24 cellular contexts compared by ENCODE assay signal in genomic region chr12:111995782-111996480, GRCh38. TPM values are rescaled to one million over a fixed set of nuclear protein-coding genes. Genes with fewer than 3 reads are reported as not detected.
A peak's percentile ranks its signal among the peaks of the same experiment; 100 is the strongest.
DNase-seq lines count a peak whose midpoint lies in the region; ATAC-seq lines count a peak whose summit lies in the region.
"Had no signal": no experiment of that assay in that cellular context is flagged by ENCODE, and none has a peak within 500 bp of the region (broad histone marks: within the 10 kb centered on the region; RNA-seq: fewer than 3 reads in every experiment).

No MANE protein-coding gene starts in this region.

- intact Hi-C loops in CD4-positive, alpha-beta memory T cell (cut with micrococcal nuclease): no loop called here

- no peaks in the 10 kb centered on the region for H3K9me3 ChIP-seq in CD4-positive, alpha-beta memory T cell (ENCODE audit: control insufficient read depth in 1 of 2, low read length in 2 of 2)
- H3K9me3 ChIP-seq: gastroesophageal sphincter, left ventricle myocardium inferior had no signal

- POLR2A ChIA-PET in CD4-positive, alpha-beta memory T cell (lab: Charles Lee; ENCODE audit: partially characterized antibody): interaction anchor here (1.1 to 9.3 kb wide), 5 partner anchors 10 to 130 kb away, joined by 4 to 344 read pairs (median 9); partner anchors contain the start of genes ERP29, TMEM116 and TRAFD1

- no peaks in the 10 kb centered on the region for H3K36me3 ChIP-seq in CD4-positive, alpha-beta memory T cell (ENCODE audit: insufficient read depth, low read length)

- no peak for ATAC-seq in activated T-cell treated with anti-CD3 and anti-CD28 coated beads, Interleukin-2, amount 50 U/mL, for 72 hours (replicated peaks in 1 of 2)
- no peak for ATAC-seq in central memory CD8-positive, alpha-beta T cell (replicated peaks; ENCODE audit: extremely low read depth, poor library complexity, severe bottlenecking)
- no peak for ATAC-seq in GM19452 (IDR thresholded peaks at IDR 0.05; ENCODE audit: unreplicated experiment)
- ATAC-seq: gastroesophageal sphincter, HCT116 had no signal

- no peak for DNase-seq in activated T-cell treated with anti-CD3 and anti-CD28 coated beads, Interleukin-2, amount 50 U/mL, for 24 hours
- DNase-seq in activated T-cell treated with anti-CD3 and anti-CD28 coated beads, Interleukin-2, amount 50 U/mL, for 72 hours: no peak
- DNase-seq in CD4-positive, alpha-beta memory T cell: no peak
- DNase-seq in MV-4-11 (lab: John Stamatoyannopoulos, UW) (peak; percentile 55), hypothalamus (lab: John Stamatoyannopoulos, UW) (no peak), HPDE6-E6E7 (ENCODE audit: extremely low spot score) (no peak)
- no peak for DNase-seq in central memory CD8-positive, alpha-beta T cell (ENCODE audit: low spot score in 2 of 2)
- DNase-seq: ACHN; activated CD4-positive, alpha-beta T cell treated with anti-CD3 and anti-CD28 coated beads, Interleukin-2, amount 10 ng/mL, durations not matched to agents 24 days and 14 days; activated CD8-positive, alpha-beta memory T cell treated with anti-CD3 and anti-CD28 coated beads, Interleukin-2, amount 50 U/mL, for 4 hours; amniotic stem cell; endodermal cell; hippocampal formation; IMR-90; left ventricle myocardium inferior; NCI-H1417; NCI-H510A; NK-92 treated with Interleukin-12 subunit alpha and Interleukin-12 subunit beta, amount 100 ng/mL, for 24 hours; SHP77 had no signal

- H3K9me3 Mint-ChIP-seq in activated T-cell treated with anti-CD3 and anti-CD28 coated beads, Interleukin-2, amount 50 U/mL, for 24 hours: no peaks in the 10 kb centered on the region
- H3K9me3 Mint-ChIP-seq in activated T-cell treated with anti-CD3 and anti-CD28 coated beads, Interleukin-2, amount 50 U/mL, for 72 hours: no peaks in the 10 kb centered on the region
- no peaks in the 10 kb centered on the region for H3K9me3 Mint-ChIP-seq in CD4-positive, alpha-beta memory T cell
- H3K9me3 Mint-ChIP-seq in central memory CD8-positive, alpha-beta T cell: no peaks in the 10 kb centered on the region
- H3K9me3 Mint-ChIP-seq: activated CD4-positive, alpha-beta T cell treated with anti-CD3 and anti-CD28 coated beads, Interleukin-2, amount 10 ng/mL, durations not matched to agents 24 days and 14 days; endodermal cell had no signal

- CTCF ChIA-PET in CD4-positive, alpha-beta memory T cell (lab: Charles Lee; ENCODE audit: partially characterized antibody): interaction anchor here (1.3 to 4.0 kb wide), 3 partner anchors 17 to 135 kb away, joined by 3 to 49 read pairs (median 4); partner anchors contain the start of genes ERP29 and TMEM116

- H3K4me3 Mint-ChIP-seq in activated T-cell treated with anti-CD3 and anti-CD28 coated beads, Interleukin-2, amount 50 U/mL, for 24 hours: no peak overlapping the region
- peak overlapping the region in 1 of 2 donors; percentile 95 for H3K4me3 Mint-ChIP-seq in activated T-cell treated with anti-CD3 and anti-CD28 coated beads, Interleukin-2, amount 50 U/mL, for 72 hours
- peak overlapping the region; percentile 6 to 96 (median 79) for H3K4me3 Mint-ChIP-seq in CD4-positive, alpha-beta memory T cell
- peak overlapping the region; percentile 86 for H3K4me3 Mint-ChIP-seq in central memory CD8-positive, alpha-beta T cell
- H3K4me3 Mint-ChIP-seq: endodermal cell had no signal

- H3K27ac Mint-ChIP-seq in activated T-cell treated with anti-CD3 and anti-CD28 coated beads, Interleukin-2, amount 50 U/mL, for 24 hours: peak overlapping the region; percentile 27
- no peak overlapping the region for H3K27ac Mint-ChIP-seq in activated T-cell treated with anti-CD3 and anti-CD28 coated beads, Interleukin-2, amount 50 U/mL, for 72 hours
- H3K27ac Mint-ChIP-seq in CD4-positive, alpha-beta memory T cell: peak overlapping the region; percentile 22 to 88 (median 80)
- H3K27ac Mint-ChIP-seq in central memory CD8-positive, alpha-beta T cell (ENCODE audit: low read depth): peak overlapping the region; percentile 89
- H3K27ac Mint-ChIP-seq: activated CD4-positive, alpha-beta T cell treated with anti-CD3 and anti-CD28 coated beads, Interleukin-2, amount 10 ng/mL, durations not matched to agents 24 days and 14 days; endodermal cell had no signal

- peak overlapping the region; percentile 52 for H3K27ac ChIP-seq in CD4-positive, alpha-beta memory T cell (ENCODE audit: low read depth, low read length)
- H3K27ac ChIP-seq: coronary artery, gastroesophageal sphincter had no signal

- H3K27me3 ChIP-seq in CD4-positive, alpha-beta memory T cell (ENCODE audit: insufficient read depth, low read length): no peaks in the 10 kb centered on the region
- H3K27me3 ChIP-seq: gastroesophageal sphincter had no signal

- no peak overlapping the region for H3K4me3 ChIP-seq in CD4-positive, alpha-beta memory T cell (ENCODE audit: low read length in 2 of 2)
- H3K4me3 ChIP-seq: coronary artery, gastroesophageal sphincter, left ventricle myocardium inferior, smooth muscle cell had no signal

- peaks cover 80% of the 10 kb centered on the region for H3K4me1 Mint-ChIP-seq in activated T-cell treated with anti-CD3 and anti-CD28 coated beads, Interleukin-2, amount 50 U/mL, for 24 hours (ENCODE audit: low read depth)
- H3K4me1 Mint-ChIP-seq in activated T-cell treated with anti-CD3 and anti-CD28 coated beads, Interleukin-2, amount 50 U/mL, for 72 hours (ENCODE audit: low read depth): peaks cover 71% of the 10 kb centered on the region
- peaks cover 53 to 91% (median 72%) of the 10 kb centered on the region in 4 donors for H3K4me1 Mint-ChIP-seq in CD4-positive, alpha-beta memory T cell
- peaks cover 77% of the 10 kb centered on the region for H3K4me1 Mint-ChIP-seq in central memory CD8-positive, alpha-beta T cell
- H3K4me1 Mint-ChIP-seq: endodermal cell had no signal

- H3K27me3 Mint-ChIP-seq in activated T-cell treated with anti-CD3 and anti-CD28 coated beads, Interleukin-2, amount 50 U/mL, for 24 hours: no peaks in the 10 kb centered on the region
- no peaks in the 10 kb centered on the region for H3K27me3 Mint-ChIP-seq in activated T-cell treated with anti-CD3 and anti-CD28 coated beads, Interleukin-2, amount 50 U/mL, for 72 hours (ENCODE audit: low read depth)
- no peaks in the 10 kb centered on the region for H3K27me3 Mint-ChIP-seq in CD4-positive, alpha-beta memory T cell
- H3K27me3 Mint-ChIP-seq in central memory CD8-positive, alpha-beta T cell: no peaks in the 10 kb centered on the region
- H3K27me3 Mint-ChIP-seq: activated CD4-positive, alpha-beta T cell treated with anti-CD3 and anti-CD28 coated beads, Interleukin-2, amount 10 ng/mL, durations not matched to agents 24 days and 14 days had no signal

- peaks cover 2% of the 10 kb centered on the region for H3K36me3 Mint-ChIP-seq in activated T-cell treated with anti-CD3 and anti-CD28 coated beads, Interleukin-2, amount 50 U/mL, for 24 hours (ENCODE audit: low read depth)
- no peaks in the 10 kb centered on the region for H3K36me3 Mint-ChIP-seq in activated T-cell treated with anti-CD3 and anti-CD28 coated beads, Interleukin-2, amount 50 U/mL, for 72 hours (ENCODE audit: insufficient read depth in 2 of 2)
- peaks cover 13 to 20% of the 10 kb centered on the region in 2 donors for H3K36me3 Mint-ChIP-seq in CD4-positive, alpha-beta memory T cell
- H3K36me3 Mint-ChIP-seq in central memory CD8-positive, alpha-beta T cell (ENCODE audit: insufficient read depth): peaks cover 12% of the 10 kb centered on the region

- peaks cover 90% of the 10 kb centered on the region for H3K4me1 ChIP-seq in CD4-positive, alpha-beta memory T cell (ENCODE audit: insufficient read depth, low read length)
- H3K4me1 ChIP-seq: gastroesophageal sphincter had no signal

RNA-seq across cellular contexts. Expression of gene TMEM116, which starts 17.0 kb away (rescaled TPM):
- 10 to 100 TPM; 19.4 to 21.0 TPM for total RNA-seq in activated T-cell treated with anti-CD3 and anti-CD28 coated beads, Interleukin-2, amount 50 U/mL, for 72 hours
- total RNA-seq in CD4-positive, alpha-beta memory T cell: 10 to 100 TPM; 47.3 to 50.6 TPM
- polyA plus RNA-seq in CD4-positive, alpha-beta memory T cell: 10 to 100 TPM; 32.3 to 37.1 TPM

RNA-seq across cellular contexts. Expression of gene ERP29, which starts 17.3 kb away (rescaled TPM):
- total RNA-seq in activated T-cell treated with anti-CD3 and anti-CD28 coated beads, Interleukin-2, amount 50 U/mL, for 72 hours: 100 to 1,000 TPM; 145 to 154 TPM
- 100 to 1,000 TPM; 183 to 184 TPM for total RNA-seq in CD4-positive, alpha-beta memory T cell
- polyA plus RNA-seq in CD4-positive, alpha-beta memory T cell: 100 to 1,000 TPM; 217 to 250 TPM
